In genomic region chr4:147628415-147628814, GRCh38 we compare ENCODE assay signal across 19 cellular contexts. TPM values are rescaled to one million over a fixed set of nuclear protein-coding genes. Genes with fewer than 3 reads are reported as not detected.
A peak's percentile ranks its signal among the peaks of the same experiment; 100 is the strongest.
DNase-seq lines count a peak whose midpoint lies in the region; ATAC-seq and TF ChIP-seq lines count a peak whose summit lies in the region.
"Had no signal": no experiment of that assay in that cellular context is flagged by ENCODE, and none has a peak within 500 bp of the region (broad histone marks: within the 10 kb centered on the region; RNA-seq: fewer than 3 reads in every experiment).

No MANE protein-coding gene starts in this region.

- no peak overlapping the region for H2AFZ ChIP-seq in GM23338
- H2AFZ ChIP-seq: GM23248 had no signal

- no peak overlapping the region for H3K4me3 ChIP-seq in GM23338
- H3K4me3 ChIP-seq in HUES48 (ENCODE audit: low read depth, low read length) = peak overlapping the region; percentile 31; the same call in 1 of the 2 replicates
- peak overlapping the region; percentile 39; the same call in 1 of the 2 replicates for H3K4me3 ChIP-seq in iPS-20b (ENCODE audit: low read length)
- H3K4me3 ChIP-seq in tibial nerve = no peak overlapping the region
- H3K4me3 ChIP-seq: GM23248 had no signal

- H3K4me1 Mint-ChIP-seq in GM23338 = peaks cover 39% of the 10 kb centered on the region
- peaks cover 43% of the 10 kb centered on the region for H3K4me1 Mint-ChIP-seq in WTC11

- ATAC-seq in GM23338 (peak; percentile 56), WTC11 (peak; percentile 55), left ventricle myocardium superior (no peak), GM19023 (IDR thresholded peaks at IDR 0.05; ENCODE audit: unreplicated experiment) (no peak), GM18498 (IDR thresholded peaks at IDR 0.05; ENCODE audit: unreplicated experiment) (no peak)
- ATAC-seq: HepG2 had no signal

- H3K9me3 Mint-ChIP-seq in GM23338 = no peaks in the 10 kb centered on the region
- no peaks in the 10 kb centered on the region for H3K9me3 Mint-ChIP-seq in WTC11
- H3K9me3 Mint-ChIP-seq: CD4-positive, alpha-beta T cell; IgD-negative memory B cell had no signal

- WGBS in tibial nerve, 2 donors = 57 to 68% methylated on average over 3 of the region's 3 CpGs

- H3K36me3 Mint-ChIP-seq in GM23338 (ENCODE audit: low read depth) (peaks cover 64% of the 10 kb centered on the region), WTC11 (peaks cover 44% of the 10 kb centered on the region)

- POLR2A ChIA-PET in WTC11 (lab: Charles Lee) = interaction anchor here (1.1 kb wide), 1 partner anchor 11 kb away, joined by 4 read pairs; the partner anchor contains the start of gene TMEM184C

- H3K27ac Mint-ChIP-seq in GM23338 = peak overlapping the region; percentile 85
- H3K27ac Mint-ChIP-seq in WTC11 = peak overlapping the region; percentile 85
- H3K27ac Mint-ChIP-seq: CD4-positive, alpha-beta T cell; IgD-negative memory B cell had no signal

- intact Hi-C loops in left ventricle myocardium superior (cut with micrococcal nuclease) = no loop called here

- H3K79me2 ChIP-seq in GM23338 (replicated peaks; ENCODE audit: insufficient read depth) = peaks cover 5% of the 10 kb centered on the region

- no peak for TF ChIP-seq EP300 in tibial nerve (IDR thresholded peaks at IDR 0.05)

- no peaks in the 10 kb centered on the region for H4K20me1 ChIP-seq in GM23338 (replicated peaks; ENCODE audit: insufficient read depth)

- H3K27me3 ChIP-seq in GM23338 (ENCODE audit: insufficient read depth) = no peaks in the 10 kb centered on the region
- no peaks in the 10 kb centered on the region for H3K27me3 ChIP-seq in HUES48 (ENCODE audit: control insufficient read depth, insufficient read depth, low read length)
- no peaks in the 10 kb centered on the region for H3K27me3 ChIP-seq in iPS-20b (ENCODE audit: insufficient read depth, low read length)
- H3K27me3 ChIP-seq in tibial nerve = no peaks in the 10 kb centered on the region

- peak overlapping the region; percentile 39 for H3K27ac ChIP-seq in GM23338 (ENCODE audit: low read depth)
- peak overlapping the region; percentile 76 for H3K27ac ChIP-seq in HUES48 (ENCODE audit: low read depth, low read length)
- H3K27ac ChIP-seq in iPS-20b (ENCODE audit: low read length) = no peak overlapping the region
- no peak overlapping the region for H3K27ac ChIP-seq in tibial nerve
- H3K27ac ChIP-seq: C4-2B, GM23248 had no signal

- H3K4me2 ChIP-seq in GM23338 = peak overlapping the region; percentile 2; the same call in 1 of the 2 replicates

- H3F3A ChIP-seq in GM23338 (replicated peaks; ENCODE audit: low read depth) = no peaks in the 10 kb centered on the region

- no peaks in the 10 kb centered on the region for H3K9me3 ChIP-seq in HUES48 (ENCODE audit: control insufficient read depth, insufficient read depth, low read length)
- H3K9me3 ChIP-seq in iPS-20b (ENCODE audit: insufficient read depth, low read depth, low read length) = no peaks in the 10 kb centered on the region
- H3K9me3 ChIP-seq in tibial nerve = no peaks in the 10 kb centered on the region
- H3K9me3 ChIP-seq: Caco-2 had no signal

- CTCF ChIA-PET in WTC11 (lab: Charles Lee) = interaction anchor here (0.8 to 3.9 kb wide), 6 partner anchors 11 to 238 kb away, joined by 3 to 30 read pairs (median 4); partner anchors contain the start of gene TMEM184C

- no peak overlapping the region for H3K9ac ChIP-seq in HUES48 (ENCODE audit: low read depth, low read length)
- H3K9ac ChIP-seq in iPS-20b (ENCODE audit: low read depth, low read length) = no peak overlapping the region
- H3K9ac ChIP-seq: GM23248 had no signal

- H3K36me3 ChIP-seq in GM23338 (ENCODE audit: insufficient read depth) (peaks cover 11% of the 10 kb centered on the region; the same call in 1 of the 2 replicates), HUES48 (ENCODE audit: control insufficient read depth, insufficient read depth, low read length) (peaks cover 89% of the 10 kb centered on the region), iPS-20b (ENCODE audit: insufficient read depth, low read depth, low read length) (peaks cover 98% of the 10 kb centered on the region), tibial nerve (peaks cover 0 to 89% (median 6%) of the 10 kb centered on the region in 3 donors)

- TF ChIP-seq CTCF in GM23338 (conservative IDR thresholded peaks at IDR 0.05; ENCODE audit: low read depth in 2 of 2) (no peak), WTC11 (IDR thresholded peaks at IDR 0.05) (no peak), tibial nerve (IDR thresholded peaks at IDR 0.05) (no peak)

- no peaks in the 10 kb centered on the region for H3K9me2 ChIP-seq in GM23338 (ENCODE audit: insufficient read depth)

- no peak for TF ChIP-seq POLR2A in tibial nerve (IDR thresholded peaks at IDR 0.05)

- H3K4me1 ChIP-seq in GM23338 (ENCODE audit: insufficient read depth) (peaks cover 27% of the 10 kb centered on the region), HUES48 (ENCODE audit: control insufficient read depth, insufficient read depth, low read length) (peaks cover 41% of the 10 kb centered on the region), iPS-20b (ENCODE audit: insufficient read depth, low read length) (peaks cover 30% of the 10 kb centered on the region; the same call in 1 of the 2 replicates), tibial nerve (no peaks in the 10 kb centered on the region)
- H3K4me1 ChIP-seq: Caco-2 had no signal

- peak overlapping the region; percentile 29; the same call in 2 of the 3 replicates for H3K4me3 Mint-ChIP-seq in GM23338
- H3K4me3 Mint-ChIP-seq in WTC11 = peak overlapping the region; percentile 33
- H3K4me3 Mint-ChIP-seq: CD4-positive, alpha-beta T cell; IgD-negative memory B cell had no signal

- H3K27me3 Mint-ChIP-seq in GM23338 (ENCODE audit: insufficient read depth, low read depth, poor library complexity) = no peaks in the 10 kb centered on the region
- no peaks in the 10 kb centered on the region for H3K27me3 Mint-ChIP-seq in WTC11 (ENCODE audit: low read depth)
- H3K27me3 Mint-ChIP-seq: CD4-positive, alpha-beta T cell; IgD-negative memory B cell had no signal

- peak; percentile 60 for DNase-seq in GM23338 (ENCODE audit: low spot score)
- DNase-seq in WTC11 (ENCODE audit: low spot score) = no peak
- DNase-seq in left ventricle myocardium superior = no peak
- no peak for DNase-seq in tibial nerve (ENCODE audit: low spot score in 2 of 2)
- DNase-seq: AML-193; Caco-2; CD4-positive, alpha-beta T cell; GDM1; GM23248; H7; Karpas-422; KBM-7 had no signal

TF ChIP-seq in GM23338, 12 proteins besides CTCF, POLR2A, EP300 and RAD21:
- 0 out of 2 replicates have a peak, but pooled peaks have one; percentile 24 for TF ChIP-seq NANOG (IDR thresholded peaks at IDR 0.05; ENCODE audit: borderline replicate concordance)
- no peak for TF ChIP-seq CREB1 (CRISPR knock-in tag; IDR thresholded peaks at IDR 0.05; ENCODE audit: low read depth)

TF ChIP-seq in WTC11, 78 proteins besides CTCF, POLR2A, EP300 and RAD21:
- no peak for TF ChIP-seq ESRRA (CRISPR knock-in tag; IDR thresholded peaks at IDR 0.05; ENCODE audit: borderline replicate concordance)
- no peak for TF ChIP-seq EMX1 (CRISPR knock-in tag; IDR thresholded peaks at IDR 0.05)
- TF ChIP-seq, protein P1, sequence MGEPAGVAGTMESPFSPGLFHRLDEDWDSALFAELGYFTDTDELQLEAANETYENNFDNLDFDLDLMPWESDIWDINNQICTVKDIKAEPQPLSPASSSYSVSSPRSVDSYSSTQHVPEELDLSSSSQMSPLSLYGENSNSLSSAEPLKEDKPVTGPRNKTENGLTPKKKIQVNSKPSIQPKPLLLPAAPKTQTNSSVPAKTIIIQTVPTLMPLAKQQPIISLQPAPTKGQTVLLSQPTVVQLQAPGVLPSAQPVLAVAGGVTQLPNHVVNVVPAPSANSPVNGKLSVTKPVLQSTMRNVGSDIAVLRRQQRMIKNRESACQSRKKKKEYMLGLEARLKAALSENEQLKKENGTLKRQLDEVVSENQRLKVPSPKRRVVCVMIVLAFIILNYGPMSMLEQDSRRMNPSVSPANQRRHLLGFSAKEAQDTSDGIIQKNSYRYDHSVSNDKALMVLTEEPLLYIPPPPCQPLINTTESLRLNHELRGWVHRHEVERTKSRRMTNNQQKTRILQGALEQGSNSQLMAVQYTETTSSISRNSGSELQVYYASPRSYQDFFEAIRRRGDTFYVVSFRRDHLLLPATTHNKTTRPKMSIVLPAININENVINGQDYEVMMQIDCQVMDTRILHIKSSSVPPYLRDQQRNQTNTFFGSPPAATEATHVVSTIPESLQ (CRISPR knock-in tag; IDR thresholded peaks at IDR 0.05) = no peak
- no peak for TF ChIP-seq ZNF219 (CRISPR knock-in tag; IDR thresholded peaks at IDR 0.05; ENCODE audit: borderline replicate concordance)
- no peak for TF ChIP-seq HMGA2 (CRISPR knock-in tag; IDR thresholded peaks at IDR 0.05)
- no peak for TF ChIP-seq MXD4 (CRISPR knock-in tag; IDR thresholded peaks at IDR 0.05; ENCODE audit: borderline replicate concordance)
- TF ChIP-seq FOXJ3 (CRISPR knock-in tag; IDR thresholded peaks at IDR 0.05; ENCODE audit: borderline replicate concordance) = no peak
- TF ChIP-seq GTF2I (CRISPR knock-in tag; conservative IDR thresholded peaks at IDR 0.05) = no peak
- TF ChIP-seq ZNF317 (CRISPR knock-in tag; IDR thresholded peaks at IDR 0.05; ENCODE audit: borderline replicate concordance, low read depth) = no peak
- TF ChIP-seq CDX4 (CRISPR knock-in tag; IDR thresholded peaks at IDR 0.05; ENCODE audit: borderline replicate concordance) = no peak

RNA-seq across cellular contexts. Expression of gene TMEM184C, which starts 11.2 kb away (rescaled TPM):
- 42.2 TPM in 2 replicates for total RNA-seq in GM23338 (2014; rRNA removed; shearing (Covaris generic))
- 12.6 and 15.1 TPM in 2 replicates for polyA plus RNA-seq in GM23338 (2016; fragmentation: Nextera tagmentation; extraction: Ambion mirVana)
- 42.3 to 43.7 TPM (median 43.4 TPM) in 3 replicates for total RNA-seq in WTC11 (2021)
- 25.9 TPM for total RNA-seq in left ventricle myocardium superior
- 10 to 100 TPM; 22.2 to 33.2 (median 24.4) TPM for total RNA-seq in tibial nerve

RNA-seq across cellular contexts. Expression of gene PRMT9, which starts 55.5 kb away (rescaled TPM):
- total RNA-seq in GM23338 (2014; rRNA removed; shearing (Covaris generic)) = 11.2 and 13.1 TPM in 2 replicates
- 6.4 and 7.6 TPM in 2 replicates for polyA plus RNA-seq in GM23338 (2016; fragmentation: Nextera tagmentation; extraction: Ambion mirVana)
- 9.5 to 11.4 TPM (median 10.4 TPM) in 3 replicates for total RNA-seq in WTC11 (2021)
- 5.1 TPM for total RNA-seq in left ventricle myocardium superior
- total RNA-seq in tibial nerve = 10 to 100 TPM in 1 of 4 donors, 1 to 10 TPM in 3; 5.9 to 11.1 (median 6.9) TPM

Comparison
In these comparisons a context has a peak if more than half of its experiments do, and no peak if none do; other contexts are left out.
1. ATAC-seq: peak in GM23338 (single experiment) and WTC11 (single experiment); none in left ventricle myocardium superior (single experiment), GM19023 (single experiment) and GM18498 (single experiment).
2. H3K27ac ChIP-seq: peak in GM23338 (single experiment) and HUES48 (single experiment); none in iPS-20b (single experiment) and tibial nerve (0 of 4).
3. H3K4me3 ChIP-seq: peak in HUES48 (single experiment) and iPS-20b (single experiment); none in GM23338 (single experiment) and tibial nerve (0 of 4).